In the genomic region with DNA sequence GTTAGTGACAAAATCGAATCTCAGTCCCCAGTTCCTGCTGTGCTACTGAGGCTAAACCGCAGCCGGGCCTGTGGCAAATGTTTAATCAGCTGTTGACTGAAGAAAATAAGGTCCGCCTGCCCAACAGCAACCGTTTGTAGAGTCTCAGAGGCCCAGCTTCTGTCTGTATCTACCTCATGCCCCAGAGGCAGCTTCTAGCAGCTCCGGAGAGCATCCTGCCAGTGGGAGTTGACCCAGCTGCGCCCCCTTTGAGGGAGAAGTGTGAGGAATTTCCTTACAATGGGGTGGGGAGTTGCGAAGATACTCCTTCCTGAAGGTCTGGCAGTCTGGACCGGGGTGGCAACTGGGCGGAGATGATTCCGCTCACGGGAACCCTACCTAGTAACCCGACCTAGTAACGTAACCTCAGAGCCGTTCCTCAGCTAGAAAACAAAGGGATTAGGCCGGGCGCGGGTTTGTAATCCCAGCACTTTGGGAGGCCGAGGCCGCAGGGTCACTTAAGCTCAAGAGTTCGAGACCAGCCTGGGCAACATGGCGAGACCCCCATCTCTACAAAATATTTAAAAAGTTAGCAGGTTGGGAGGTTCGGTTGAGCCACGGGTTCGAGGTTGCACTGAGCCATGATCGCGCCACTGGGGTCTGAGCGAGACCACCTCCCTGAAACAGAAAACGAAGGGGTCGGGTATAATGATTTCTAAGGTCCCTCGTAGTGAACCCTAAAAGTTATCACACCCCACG, we compare ENCODE assay signal across 8 cellular contexts. TPM values are rescaled to one million over a fixed set of nuclear protein-coding genes. Genes with fewer than 3 reads are reported as not detected.
DNase-seq lines count a peak whose midpoint lies in the region; ATAC-seq, FAIRE-seq and TF ChIP-seq lines count a peak whose summit lies in the region.

No MANE protein-coding gene starts in this region.

- H3K4me2 ChIP-seq in astrocyte (ENCODE audit: low read length): peak overlapping the region; percentile 90

- H3K36me3 Mint-ChIP-seq in astrocyte (ENCODE audit: low read depth, unreplicated experiment): peaks cover 7% of the 10 kb centered on the region

- H3K27me3 Mint-ChIP-seq in astrocyte (ENCODE audit: low read depth, unreplicated experiment): no peaks in the 10 kb centered on the region

- in situ Hi-C loops in KBM-7 (cut with MboI; ENCODE audit: low pct_unique_long_range_greater_than_20kb, low sequenced_read_pairs): no loop called here

- H3K9ac ChIP-seq in astrocyte (ENCODE audit: low read length): peak overlapping the region; percentile 84

- peak; percentile 92 for FAIRE-seq in RCC 7860 (lab: Jason Lieb, UNC)
- FAIRE-seq in astrocyte (lab: Jason Lieb, UNC): no peak

- DNase-seq in 8988T (peak; percentile 57), GM12864 (ENCODE audit: low read depth) (no peak), KBM-7 (peak; percentile 72), RCC 7860 (ENCODE audit: low spot score) (peak; percentile 97), astrocyte (ENCODE audit: low read depth) (peak; percentile 73), hepatic stellate cell (ENCODE audit: low spot score) (peak; percentile 26), pulmonary artery endothelial cell (ENCODE audit: low read depth, low spot score) (peak; percentile 58)

- ATAC-seq in HG02571 (IDR thresholded peaks at IDR 0.05; ENCODE audit: unreplicated experiment): no peak

- H3K36me3 ChIP-seq in astrocyte (ENCODE audit: insufficient read depth, low read length): peaks cover 6% of the 10 kb centered on the region

- H3K79me2 ChIP-seq in astrocyte (ENCODE audit: insufficient read depth, low read length): peaks cover 45% of the 10 kb centered on the region

- H3K27ac Mint-ChIP-seq in astrocyte (ENCODE audit: unreplicated experiment): peak overlapping the region; percentile 80

- peaks cover 32% of the 10 kb centered on the region for H4K20me1 ChIP-seq in astrocyte (ENCODE audit: insufficient read depth, low read length)

- peak overlapping the region; percentile 90 for H3K4me3 ChIP-seq in GM12864 (ENCODE audit: low read depth, low read length)
- peak overlapping the region; percentile 76 for H3K4me3 ChIP-seq in astrocyte (ENCODE audit: insufficient read depth, low read depth, low read length)

- peak overlapping the region; percentile 58 for H3K27ac ChIP-seq in astrocyte (ENCODE audit: low read depth, low read length)

- H2AFZ ChIP-seq in astrocyte (ENCODE audit: low read depth, low read length): peak overlapping the region; percentile 84

- no peaks in the 10 kb centered on the region for H3K9me3 Mint-ChIP-seq in astrocyte (ENCODE audit: unreplicated experiment)

- peaks cover 12% of the 10 kb centered on the region for H3K4me1 ChIP-seq in astrocyte (ENCODE audit: insufficient read depth, low read length)

- no peaks in the 10 kb centered on the region for H3K9me3 ChIP-seq in astrocyte (ENCODE audit: insufficient read depth, low read depth, low read length)

- TF ChIP-seq CTCF in GM12864 (IDR thresholded peaks at IDR 0.05; ENCODE audit: low read depth, low read length, missing control alignments) (no peak), astrocyte (IDR thresholded peaks at IDR 0.05; ENCODE audit: insufficient read depth, low read depth, low read length) (no peak)

- peaks cover 33% of the 10 kb centered on the region for H3K4me1 Mint-ChIP-seq in astrocyte (ENCODE audit: low read depth, unreplicated experiment)

- H3K4me3 Mint-ChIP-seq in astrocyte (ENCODE audit: unreplicated experiment): peak overlapping the region; percentile 81

- H3K27me3 ChIP-seq in astrocyte (ENCODE audit: insufficient read depth, low read length): no peaks in the 10 kb centered on the region

RNA-seq across cellular contexts. Expression of a gene that starts 0.8 kb away (rescaled TPM):
- total RNA-seq in astrocyte (6.4 and 6.5 TPM in 2 replicates), pulmonary artery endothelial cell (9.2 and 9.7 TPM in 2 replicates)

RNA-seq across cellular contexts. Expression of a gene that starts 9.7 kb away (rescaled TPM):
- total RNA-seq in astrocyte: 80.1 and 95.3 TPM in 2 replicates
- total RNA-seq in pulmonary artery endothelial cell: 72.8 and 72.9 TPM in 2 replicates

RNA-seq across cellular contexts. Expression of a gene that starts 36.9 kb away (rescaled TPM):
- 19.4 and 21.7 TPM in 2 replicates for total RNA-seq in astrocyte
- total RNA-seq in pulmonary artery endothelial cell: not detected in 2 replicates

RNA-seq across cellular contexts. Expression of a gene that starts 54.9 kb away (rescaled TPM):
- total RNA-seq in astrocyte: 0.25 TPM in 1 of 2 replicates, not detected in the other
- 0.20 and 0.67 TPM in 2 replicates for total RNA-seq in pulmonary artery endothelial cell

RNA-seq across cellular contexts. Expression of a gene that starts 55.1 kb away (rescaled TPM):
- total RNA-seq in astrocyte: 0.24 and 0.45 TPM in 2 replicates
- total RNA-seq in pulmonary artery endothelial cell: 0.07 and 0.25 TPM in 2 replicates

Comparison
In these comparisons a context has a peak if more than half of its experiments do, and no peak if none do; other contexts are left out.
1. RNA of a gene that starts 36.9 kb away (total RNA-seq): 19.4 to 21.7 TPM in astrocyte; not detected in pulmonary artery endothelial cell; every median in the first group is over 10 times any median in the second.